ENCODE assay signal across 1 cellular context in genomic region chr6:21587925-21588811, GRCh38.
TF ChIP-seq lines count a peak whose summit lies in the region.

No MANE protein-coding gene starts in this region.

TF ChIP-seq in HepG2, 621 proteins besides CTCF, POLR2A, EP300 and RAD21 (continued from another document):
- TF ChIP-seq CBX5 (CRISPR knock-in tag; IDR thresholded peaks at IDR 0.05; ENCODE audit: borderline replicate concordance) (no peak), RCOR2 (CRISPR knock-in tag; IDR thresholded peaks at IDR 0.05) (no peak), HBP1 (CRISPR knock-in tag; IDR thresholded peaks at IDR 0.05; ENCODE audit: low read depth) (no peak), ZNF609 (CRISPR knock-in tag; IDR thresholded peaks at IDR 0.05; ENCODE audit: borderline replicate concordance) (0 out of 2 replicates have a peak, but pooled peaks have one; percentile 41), CENPT (CRISPR knock-in tag; IDR thresholded peaks at IDR 0.05; ENCODE audit: low read depth) (peak; percentile 42; the same call in 1 of the 2 replicates), ZNF333 (CRISPR knock-in tag; IDR thresholded peaks at IDR 0.05; ENCODE audit: borderline replicate concordance) (peak; percentile 77; the same call in 1 of the 2 replicates), SMYD3 (CRISPR knock-in tag; IDR thresholded peaks at IDR 0.05) (no peak), HOMEZ (CRISPR knock-in tag; IDR thresholded peaks at IDR 0.05; ENCODE audit: low read depth) (0 out of 2 replicates have a peak, but pooled peaks have one; percentile 5), MYC (CRISPR knock-in tag; IDR thresholded peaks at IDR 0.05; ENCODE audit: borderline replicate concordance) (peak; percentile 17; the same call in 1 of the 2 replicates), ZNF326 (CRISPR knock-in tag; IDR thresholded peaks at IDR 0.05; ENCODE audit: borderline replicate concordance) (no peak), ZNF777 (CRISPR knock-in tag; IDR thresholded peaks at IDR 0.05) (peak; percentile 93), ZNF484 (CRISPR knock-in tag; IDR thresholded peaks at IDR 0.05; ENCODE audit: borderline replicate concordance, low read depth) (no peak), ZNF510 (CRISPR knock-in tag; IDR thresholded peaks at IDR 0.05; ENCODE audit: low read depth) (peak; percentile 79; the same call in 1 of the 2 replicates), BRD4 (CRISPR knock-in tag; IDR thresholded peaks at IDR 0.05) (peak; percentile 33; the same call in 1 of the 2 replicates), EEA1 (CRISPR knock-in tag; IDR thresholded peaks at IDR 0.05; ENCODE audit: borderline replicate concordance) (no peak), FOSL1 (CRISPR knock-in tag; IDR thresholded peaks at IDR 0.05; ENCODE audit: borderline replicate concordance) (no peak), NR2C2 (CRISPR knock-in tag; IDR thresholded peaks at IDR 0.05; ENCODE audit: borderline replicate concordance) (no peak), ZNF10 (CRISPR knock-in tag; IDR thresholded peaks at IDR 0.05; ENCODE audit: borderline replicate concordance, low read depth) (no peak), THRA (CRISPR knock-in tag; IDR thresholded peaks at IDR 0.05; ENCODE audit: borderline replicate concordance) (no peak), ZNF629 (CRISPR knock-in tag; conservative IDR thresholded peaks at IDR 0.05) (no peak), ZNF383 (CRISPR knock-in tag; IDR thresholded peaks at IDR 0.05; ENCODE audit: borderline replicate concordance) (no peak), POGK (CRISPR knock-in tag; conservative IDR thresholded peaks at IDR 0.05) (peak; percentile 22; the same call in 1 of the 2 replicates), MAFK (conservative IDR thresholded peaks at IDR 0.05 in 1 of 2, IDR thresholded peaks at IDR 0.05 in 1 of 2; ENCODE audit: low read length in 2 of 2) (no peak)
